20 cellular contexts compared by ENCODE assay signal in the genomic region with DNA sequence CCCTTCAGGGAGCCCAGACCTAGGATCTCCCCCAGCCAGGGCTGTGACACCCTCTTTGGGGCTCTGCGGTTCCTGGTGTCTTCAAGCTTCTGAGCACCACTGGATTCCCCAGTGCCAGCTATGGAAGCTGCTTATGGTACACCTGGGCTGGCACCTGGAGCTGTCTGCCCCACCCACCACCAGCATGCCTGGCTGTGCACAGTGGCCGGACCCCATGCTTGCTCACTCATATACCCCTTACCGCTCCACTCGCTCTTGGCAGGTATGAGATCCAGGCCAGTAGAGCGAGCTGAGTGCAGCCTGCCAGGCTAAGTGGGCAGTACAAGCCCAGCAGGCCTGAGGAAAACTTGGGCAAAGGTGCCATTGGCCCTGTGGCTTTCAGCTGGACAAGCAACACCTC.
"Had no signal": no experiment of that assay in that cellular context is flagged by ENCODE, and none has a peak within 500 bp of the region (broad histone marks: within the 10 kb centered on the region; RNA-seq: fewer than 3 reads in every experiment).

No MANE protein-coding gene starts in this region.

- H3K27me3 ChIP-seq: brain microvascular endothelial cell, hepatocyte, ovary, right lobe of liver, thyroid gland, vagina had no signal

- H3K9me3 ChIP-seq: ovary, right lobe of liver, thyroid gland, vagina had no signal

- H3K9me3 Mint-ChIP-seq: activated naive CD4-positive, alpha-beta T cell treated with anti-CD3 and anti-CD28 coated beads, Interleukin-2, amount 50 U/mL, for 72 hours; mesothelial cell of epicardium; naive thymus-derived CD4-positive, alpha-beta T cell; stimulated activated naive CD8-positive, alpha-beta T cell treated with anti-CD3 and anti-CD28 coated beads, Interleukin-15, amount 100 ng/mL, for 72 hours had no signal

- H3K4me3 Mint-ChIP-seq: mesothelial cell of epicardium; naive thymus-derived CD4-positive, alpha-beta T cell; stimulated activated naive CD8-positive, alpha-beta T cell treated with anti-CD3 and anti-CD28 coated beads, Interleukin-15, amount 100 ng/mL, for 72 hours had no signal

- H3K36me3 Mint-ChIP-seq: activated naive CD4-positive, alpha-beta T cell treated with anti-CD3 and anti-CD28 coated beads, Interleukin-2, amount 50 U/mL, for 72 hours; mesothelial cell of epicardium; naive thymus-derived CD4-positive, alpha-beta T cell had no signal

- H3K27ac Mint-ChIP-seq: activated naive CD4-positive, alpha-beta T cell treated with anti-CD3 and anti-CD28 coated beads, Interleukin-2, amount 50 U/mL, for 72 hours; mesothelial cell of epicardium; naive thymus-derived CD4-positive, alpha-beta T cell; stimulated activated naive CD8-positive, alpha-beta T cell treated with anti-CD3 and anti-CD28 coated beads, Interleukin-15, amount 100 ng/mL, for 72 hours had no signal

- H3K27ac ChIP-seq: brain microvascular endothelial cell, hepatocyte, ovary, vagina had no signal

- FAIRE-seq: endothelial cell of umbilical vein, small intestine had no signal

- H3K4me3 ChIP-seq: hepatocyte, lung, ovary, right lobe of liver, thyroid gland, vagina had no signal

- H3K27me3 Mint-ChIP-seq: naive thymus-derived CD4-positive, alpha-beta T cell had no signal

- DNase-seq: activated CD4-positive, alpha-beta T cell treated with anti-CD3 and anti-CD28 coated beads, Interleukin-2, amount 50 U/mL, for 4 hours; activated gamma-delta T cell; brain microvascular endothelial cell; cortex of kidney; effector CD8-positive, alpha-beta T cell; foreskin fibroblast; naive thymus-derived CD4-positive, alpha-beta T cell; ovary; small intestine; stimulated activated CD4-positive, alpha-beta T cell treated with anti-CD3 and anti-CD28 coated beads, Interleukin-4, amount 100 ng/mL, for 1 hour; stimulated activated naive CD8-positive, alpha-beta T cell treated with anti-CD3 and anti-CD28 coated beads, Interleukin-15, amount 100 ng/mL, for 72 hours; T-helper 2 cell had no signal

- H3K36me3 ChIP-seq: brain microvascular endothelial cell, ovary, right lobe of liver, thyroid gland, vagina had no signal
